ENCODE assay signal across 8 cellular contexts in the genomic region with DNA sequence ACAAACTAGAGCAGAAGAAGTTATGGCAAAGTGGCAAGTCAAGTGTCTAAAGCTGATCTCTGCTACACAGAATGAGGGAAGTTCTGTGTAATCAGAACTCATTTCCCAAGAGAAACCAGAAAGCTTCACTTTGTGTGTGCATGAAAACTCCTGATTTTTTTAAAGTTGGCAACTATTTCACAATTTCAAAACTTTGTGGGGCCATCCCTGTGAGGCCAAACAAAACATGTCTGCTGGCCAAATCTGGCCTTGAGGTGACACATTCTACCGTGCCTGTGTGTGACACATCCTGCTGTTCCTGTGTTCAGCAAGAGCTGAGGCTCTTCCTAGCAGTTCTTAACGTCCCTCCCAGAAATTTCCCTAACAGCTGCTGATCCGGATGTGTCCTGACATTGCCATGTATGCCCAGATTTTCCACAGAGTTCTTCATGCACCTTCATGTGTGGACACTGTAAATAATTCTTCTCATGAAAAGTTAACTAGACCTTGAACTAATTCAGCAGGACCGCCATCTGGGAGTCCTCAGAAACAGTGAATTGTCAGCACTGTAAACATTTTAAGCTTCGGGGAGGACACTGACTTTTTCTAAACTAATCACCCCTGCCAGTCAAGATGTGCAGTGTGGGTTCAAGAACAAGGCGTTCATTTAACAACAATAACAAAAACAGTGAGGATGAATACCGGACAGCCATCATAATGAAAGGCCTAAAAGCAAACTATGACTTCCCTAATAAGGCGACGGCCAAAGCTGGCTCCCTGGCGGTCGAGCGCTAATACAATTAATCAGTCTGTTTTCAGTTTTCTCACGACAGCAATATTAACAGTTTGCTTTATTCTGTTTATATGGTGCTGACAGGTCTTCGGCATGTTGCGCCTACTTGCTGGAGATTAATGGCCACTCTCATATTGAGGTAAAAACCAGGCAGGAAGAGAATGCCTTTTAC.
DNase-seq lines count a peak whose midpoint lies in the region; ATAC-seq and TF ChIP-seq lines count a peak whose summit lies in the region.
"Had no signal": no experiment of that assay in that cellular context is flagged by ENCODE, and none has a peak within 500 bp of the region (broad histone marks: within the 10 kb centered on the region; RNA-seq: fewer than 3 reads in every experiment).

No MANE protein-coding gene starts in this region.

- peaks cover 16% of the 10 kb centered on the region for H3K4me1 Mint-ChIP-seq in type B pancreatic cell (ENCODE audit: unreplicated experiment)

- no peaks in the 10 kb centered on the region for H3K4me1 ChIP-seq in endocrine pancreas (ENCODE audit: control insufficient read depth, insufficient read depth, low read length)

- peak overlapping the region; percentile 58 for H3K4me3 Mint-ChIP-seq in type B pancreatic cell

- DNase-seq in M059J (ENCODE audit: low read depth) (peak; percentile 69), lung microvascular endothelial cell (ENCODE audit: low read depth in 2 of 2) (peak; percentile 84 to 95), type B pancreatic cell (ENCODE audit: extremely low spot score, unreplicated experiment) (no peak)
- DNase-seq in stimulated activated naive CD8-positive, alpha-beta T cell treated with anti-CD3 and anti-CD28 coated beads, Interleukin-15, Interleukin-2, amounts not matched to agents 100 U/mL and 50 U/mL, for 24 hours, result no peak
- DNase-seq: cerebellar nuclear complex had no signal

- H3K27ac Mint-ChIP-seq in type B pancreatic cell, result peak overlapping the region; percentile 82

- no peak for TF ChIP-seq CTCF in type B pancreatic cell (conservative IDR thresholded peaks at IDR 0.05)

- no peaks in the 10 kb centered on the region for H3K9me3 ChIP-seq in endocrine pancreas (ENCODE audit: control insufficient read depth, low read length)

- H3K36me3 Mint-ChIP-seq in type B pancreatic cell, result peaks cover 22% of the 10 kb centered on the region

- H3K27me3 Mint-ChIP-seq in type B pancreatic cell, result no peaks in the 10 kb centered on the region

- H3K9me3 Mint-ChIP-seq in type B pancreatic cell, result no peaks in the 10 kb centered on the region

- ATAC-seq in GM18907 (IDR thresholded peaks at IDR 0.05; ENCODE audit: unreplicated experiment), result no peak
- ATAC-seq in GM18520 (IDR thresholded peaks at IDR 0.05; ENCODE audit: unreplicated experiment), result no peak
- ATAC-seq in stimulated activated naive CD8-positive, alpha-beta T cell treated with anti-CD3 and anti-CD28 coated beads, Interleukin-15, Interleukin-2, amounts not matched to agents 100 U/mL and 50 U/mL, for 24 hours, result no peak

- no peaks in the 10 kb centered on the region for H3K36me3 ChIP-seq in endocrine pancreas (ENCODE audit: control insufficient read depth, insufficient read depth, low read length)

- no peaks in the 10 kb centered on the region for H3K27me3 ChIP-seq in endocrine pancreas (ENCODE audit: control insufficient read depth, insufficient read depth, low read length)

- H3K4me3 ChIP-seq in endocrine pancreas (ENCODE audit: control insufficient read depth, insufficient read depth, low read length), result peak overlapping the region; percentile 36

- peak overlapping the region; percentile 0 for H3K9ac ChIP-seq in endocrine pancreas (ENCODE audit: control insufficient read depth, insufficient read depth, low read length)

Comparison
In these comparisons a context has a peak if more than half of its experiments do, and no peak if none do; other contexts are left out.
1. DNase-seq: peak in M059J (single experiment) and lung microvascular endothelial cell (2 of 2); none in type B pancreatic cell (single experiment) and stimulated activated naive CD8-positive, alpha-beta T cell treated with anti-CD3 and anti-CD28 coated beads, Interleukin-15, Interleukin-2, amounts not matched to agents 100 U/mL and 50 U/mL, for 24 hours (single experiment).